ENCODE assay signal across 26 cellular contexts in the genomic region with DNA sequence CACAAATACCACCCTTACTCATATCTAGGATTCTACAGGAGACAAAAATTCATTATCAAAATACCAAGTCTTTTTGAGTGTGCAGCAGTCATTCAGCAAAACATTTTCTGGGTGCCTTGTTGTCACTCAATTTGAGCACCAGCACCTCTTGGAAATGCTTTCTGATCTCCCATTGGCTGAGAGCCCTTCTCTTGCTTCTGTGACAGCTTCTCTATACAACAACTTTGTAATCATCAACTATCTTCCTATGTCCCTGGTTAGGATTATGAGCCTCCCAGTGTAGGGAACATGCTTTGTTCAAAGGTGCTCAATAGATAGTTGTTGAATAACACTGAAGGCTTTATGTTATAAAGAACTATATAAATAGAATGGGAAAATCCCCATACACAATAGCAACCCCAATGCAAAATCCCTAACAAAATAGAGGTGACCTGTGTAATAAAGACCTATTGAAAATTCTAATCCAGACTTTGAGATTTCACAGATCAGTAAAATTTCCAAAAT. TPM values are rescaled to one million over a fixed set of nuclear protein-coding genes. Genes with fewer than 3 reads are reported as not detected.
"Had no signal": no experiment of that assay in that cellular context is flagged by ENCODE, and none has a peak within 500 bp of the region (broad histone marks: within the 10 kb centered on the region; RNA-seq: fewer than 3 reads in every experiment).

No MANE protein-coding gene starts in this region.

- H3K9me3 Mint-ChIP-seq: immature natural killer cell; naive thymus-derived CD8-positive, alpha-beta T cell; nephron; neural crest cell; stimulated activated naive CD8-positive, alpha-beta T cell treated with anti-CD3 and anti-CD28 coated beads, Interleukin-15, Interleukin-2, amounts not matched to agents 100 ng/mL and 50 ng/mL, for 24 hours had no signal

- H3K4me1 Mint-ChIP-seq: immature natural killer cell; naive thymus-derived CD8-positive, alpha-beta T cell; nephron had no signal

- H3K27ac Mint-ChIP-seq: immature natural killer cell; naive thymus-derived CD8-positive, alpha-beta T cell; nephron; progenitor cell of endocrine pancreas; stimulated activated naive CD8-positive, alpha-beta T cell treated with anti-CD3 and anti-CD28 coated beads, Interleukin-15, Interleukin-2, amounts not matched to agents 100 ng/mL and 50 ng/mL, for 24 hours had no signal

- H3K27me3 Mint-ChIP-seq: naive thymus-derived CD8-positive, alpha-beta T cell; progenitor cell of endocrine pancreas; stimulated activated naive CD8-positive, alpha-beta T cell treated with anti-CD3 and anti-CD28 coated beads, Interleukin-15, Interleukin-2, amounts not matched to agents 100 ng/mL and 50 ng/mL, for 24 hours had no signal

- H3K4me3 Mint-ChIP-seq: immature natural killer cell; naive thymus-derived CD8-positive, alpha-beta T cell; nephron; neural crest cell; stimulated activated naive CD8-positive, alpha-beta T cell treated with anti-CD3 and anti-CD28 coated beads, Interleukin-15, Interleukin-2, amounts not matched to agents 100 ng/mL and 50 ng/mL, for 24 hours had no signal

- ATAC-seq: left colon; left lung; lower lobe of right lung; naive thymus-derived CD8-positive, alpha-beta T cell; sciatic nerve; upper lobe of right lung had no signal

- FAIRE-seq: islet of Langerhans, kidney, urothelium cell line had no signal

- DNase-seq: hypothalamus; immature natural killer cell; kidney; left colon; left lung; lower lobe of right lung; mammary epithelial cell; mesenchymal stem cell; naive thymus-derived CD8-positive, alpha-beta T cell; occipital lobe; stimulated activated CD4-positive, alpha-beta T cell treated with anti-CD3 and anti-CD28 coated beads, Interleukin-12 subunit alpha, Interleukin-12 subunit beta, amount 100 ng/mL, for 4 hours; stimulated activated CD4-positive, alpha-beta T cell treated with anti-CD3 and anti-CD28 coated beads, Interleukin-15, amount 100 ng/mL, for 24 hours; stimulated activated CD4-positive, alpha-beta T cell treated with anti-CD3 and anti-CD28 coated beads, Interleukin-2, amount 100 ng/mL, for 24 hours; stimulated activated CD4-positive, alpha-beta T cell treated with anti-CD3 and anti-CD28 coated beads, Interleukin-4, amount 100 ng/mL, for 1 hour; stimulated activated naive CD4-positive, alpha-beta T cell; tibial artery; trophoblast cell; upper lobe of right lung had no signal

RNA-seq across cellular contexts. Expression of a gene that starts 59.8 kb away (rescaled TPM):
- total RNA-seq: neural crest cell, osteocyte, progenitor cell of endocrine pancreas had no signal
